1 cellular context compared by ENCODE assay signal in the genomic region with DNA sequence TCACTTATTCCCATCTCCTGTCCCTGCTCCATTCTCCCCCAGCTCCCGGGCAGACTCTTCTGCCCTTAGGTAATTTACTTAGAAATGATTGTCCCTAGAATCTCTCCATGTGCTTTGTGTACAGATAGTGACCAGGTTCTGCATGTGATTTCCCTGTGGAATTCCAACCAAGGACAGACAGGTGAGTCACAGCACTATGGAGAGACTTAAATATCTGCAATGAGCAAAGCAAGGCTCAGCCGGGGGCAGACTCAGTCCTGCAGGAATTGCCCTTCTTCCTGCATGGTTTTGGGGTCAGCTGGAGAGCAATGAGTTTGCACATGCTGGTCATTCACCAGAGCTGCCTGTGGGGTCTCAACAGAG.
TF ChIP-seq lines count a peak whose summit lies in the region.

No MANE protein-coding gene starts in this region.

TF ChIP-seq in HCT116, 20 proteins besides CTCF, POLR2A, EP300 and RAD21:
- TF ChIP-seq SP1 (IDR thresholded peaks at IDR 0.05; ENCODE audit: low read depth) (no peak), CBX3 (IDR thresholded peaks at IDR 0.05; ENCODE audit: low read depth) (no peak), YY1 (IDR thresholded peaks at IDR 0.05; ENCODE audit: extremely low read depth, insufficient replicate concordance, low read depth, low read length) (no peak), EZH2 (IDR thresholded peaks at IDR 0.05) (no peak), POLR2AphosphoS5 (IDR thresholded peaks at IDR 0.05; ENCODE audit: low read depth, low read length) (no peak), SIN3A (IDR thresholded peaks at IDR 0.05; ENCODE audit: low read depth) (no peak), JUND (IDR thresholded peaks at IDR 0.05) (no peak), FOSL1 (IDR thresholded peaks at IDR 0.05; ENCODE audit: low read depth) (no peak), EZH2phosphoT487 (IDR thresholded peaks at IDR 0.05; ENCODE audit: borderline replicate concordance) (no peak), SRF (IDR thresholded peaks at IDR 0.05; ENCODE audit: low read depth) (no peak), EGR1 (IDR thresholded peaks at IDR 0.05; ENCODE audit: low read depth) (no peak)
- TF ChIP-seq, protein P1, sequence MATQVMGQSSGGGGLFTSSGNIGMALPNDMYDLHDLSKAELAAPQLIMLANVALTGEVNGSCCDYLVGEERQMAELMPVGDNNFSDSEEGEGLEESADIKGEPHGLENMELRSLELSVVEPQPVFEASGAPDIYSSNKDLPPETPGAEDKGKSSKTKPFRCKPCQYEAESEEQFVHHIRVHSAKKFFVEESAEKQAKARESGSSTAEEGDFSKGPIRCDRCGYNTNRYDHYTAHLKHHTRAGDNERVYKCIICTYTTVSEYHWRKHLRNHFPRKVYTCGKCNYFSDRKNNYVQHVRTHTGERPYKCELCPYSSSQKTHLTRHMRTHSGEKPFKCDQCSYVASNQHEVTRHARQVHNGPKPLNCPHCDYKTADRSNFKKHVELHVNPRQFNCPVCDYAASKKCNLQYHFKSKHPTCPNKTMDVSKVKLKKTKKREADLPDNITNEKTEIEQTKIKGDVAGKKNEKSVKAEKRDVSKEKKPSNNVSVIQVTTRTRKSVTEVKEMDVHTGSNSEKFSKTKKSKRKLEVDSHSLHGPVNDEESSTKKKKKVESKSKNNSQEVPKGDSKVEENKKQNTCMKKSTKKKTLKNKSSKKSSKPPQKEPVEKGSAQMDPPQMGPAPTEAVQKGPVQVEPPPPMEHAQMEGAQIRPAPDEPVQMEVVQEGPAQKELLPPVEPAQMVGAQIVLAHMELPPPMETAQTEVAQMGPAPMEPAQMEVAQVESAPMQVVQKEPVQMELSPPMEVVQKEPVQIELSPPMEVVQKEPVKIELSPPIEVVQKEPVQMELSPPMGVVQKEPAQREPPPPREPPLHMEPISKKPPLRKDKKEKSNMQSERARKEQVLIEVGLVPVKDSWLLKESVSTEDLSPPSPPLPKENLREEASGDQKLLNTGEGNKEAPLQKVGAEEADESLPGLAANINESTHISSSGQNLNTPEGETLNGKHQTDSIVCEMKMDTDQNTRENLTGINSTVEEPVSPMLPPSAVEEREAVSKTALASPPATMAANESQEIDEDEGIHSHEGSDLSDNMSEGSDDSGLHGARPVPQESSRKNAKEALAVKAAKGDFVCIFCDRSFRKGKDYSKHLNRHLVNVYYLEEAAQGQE (IDR thresholded peaks at IDR 0.05; ENCODE audit: low read depth) = no peak
- TF ChIP-seq, protein P2, sequence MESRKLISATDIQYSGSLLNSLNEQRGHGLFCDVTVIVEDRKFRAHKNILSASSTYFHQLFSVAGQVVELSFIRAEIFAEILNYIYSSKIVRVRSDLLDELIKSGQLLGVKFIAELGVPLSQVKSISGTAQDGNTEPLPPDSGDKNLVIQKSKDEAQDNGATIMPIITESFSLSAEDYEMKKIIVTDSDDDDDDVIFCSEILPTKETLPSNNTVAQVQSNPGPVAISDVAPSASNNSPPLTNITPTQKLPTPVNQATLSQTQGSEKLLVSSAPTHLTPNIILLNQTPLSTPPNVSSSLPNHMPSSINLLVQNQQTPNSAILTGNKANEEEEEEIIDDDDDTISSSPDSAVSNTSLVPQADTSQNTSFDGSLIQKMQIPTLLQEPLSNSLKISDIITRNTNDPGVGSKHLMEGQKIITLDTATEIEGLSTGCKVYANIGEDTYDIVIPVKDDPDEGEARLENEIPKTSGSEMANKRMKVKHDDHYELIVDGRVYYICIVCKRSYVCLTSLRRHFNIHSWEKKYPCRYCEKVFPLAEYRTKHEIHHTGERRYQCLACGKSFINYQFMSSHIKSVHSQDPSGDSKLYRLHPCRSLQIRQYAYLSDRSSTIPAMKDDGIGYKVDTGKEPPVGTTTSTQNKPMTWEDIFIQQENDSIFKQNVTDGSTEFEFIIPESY (IDR thresholded peaks at IDR 0.05; ENCODE audit: extremely low read depth, insufficient replicate concordance, low read length) = no peak
TF ChIP-seq in HCT116: peak in this region for 0.
